In the genomic region with DNA sequence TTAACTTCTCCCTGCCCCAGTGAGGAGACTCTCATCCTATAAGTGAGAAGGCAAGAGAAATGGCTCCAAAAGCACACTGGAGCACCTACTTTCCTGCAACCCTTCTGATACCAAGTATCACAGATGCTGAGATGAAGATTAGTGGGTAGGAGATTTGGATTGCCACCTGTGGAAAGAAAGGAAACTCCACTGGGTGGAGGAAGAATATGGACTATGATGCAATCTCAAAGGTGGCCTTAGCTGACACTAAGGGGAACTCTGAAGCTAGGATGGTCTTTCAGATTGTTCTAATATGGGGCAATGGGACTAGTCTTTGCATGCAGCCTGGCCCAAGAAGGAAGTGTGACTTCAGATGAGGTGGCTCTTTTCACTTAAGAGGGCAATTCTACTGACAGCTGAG, we compare ENCODE assay signal across 1 cellular context.
TF ChIP-seq lines count a peak whose summit lies in the region.

No MANE protein-coding gene starts in this region.

TF ChIP-seq in HepG2, 621 proteins besides CTCF, POLR2A, EP300 and RAD21:
- TF ChIP-seq HOXA9 (CRISPR knock-in tag; IDR thresholded peaks at IDR 0.05; ENCODE audit: borderline replicate concordance) (peak; percentile 37; the same call in 1 of the 2 replicates), BRD4 (CRISPR knock-in tag; IDR thresholded peaks at IDR 0.05) (no peak), RXRA (CRISPR knock-in tag; IDR thresholded peaks at IDR 0.05) (no peak), ZNF781 (CRISPR knock-in tag; IDR thresholded peaks at IDR 0.05; ENCODE audit: borderline replicate concordance, not compliant biosample characterization) (peak; percentile 20), RBAK (CRISPR knock-in tag; IDR thresholded peaks at IDR 0.05) (no peak), CEBPB (IDR thresholded peaks at IDR 0.05; ENCODE audit: borderline replicate concordance, low read depth, low read length) (peak; percentile 88), CEBPG (CRISPR knock-in tag; IDR thresholded peaks at IDR 0.05) (peak; percentile 78), CSRNP2 (CRISPR knock-in tag; conservative IDR thresholded peaks at IDR 0.05; ENCODE audit: low read depth) (peak; percentile 46; the same call in 1 of the 2 replicates), ATF7 (IDR thresholded peaks at IDR 0.05) (0 out of 2 replicates have a peak, but pooled peaks have one; percentile 26), ATF7 (CRISPR knock-in tag; IDR thresholded peaks at IDR 0.05) (no peak), ARID2 (CRISPR knock-in tag; IDR thresholded peaks at IDR 0.05; ENCODE audit: borderline replicate concordance) (0 out of 2 replicates have a peak, but pooled peaks have one; percentile 2)
- TF ChIP-seq, protein P1, sequence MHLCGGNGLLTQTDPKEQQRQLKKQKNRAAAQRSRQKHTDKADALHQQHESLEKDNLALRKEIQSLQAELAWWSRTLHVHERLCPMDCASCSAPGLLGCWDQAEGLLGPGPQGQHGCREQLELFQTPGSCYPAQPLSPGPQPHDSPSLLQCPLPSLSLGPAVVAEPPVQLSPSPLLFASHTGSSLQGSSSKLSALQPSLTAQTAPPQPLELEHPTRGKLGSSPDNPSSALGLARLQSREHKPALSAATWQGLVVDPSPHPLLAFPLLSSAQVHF (CRISPR knock-in tag; IDR thresholded peaks at IDR 0.05) = 0 out of 2 replicates have a peak, but pooled peaks have one; percentile 47
- TF ChIP-seq, protein P2, sequence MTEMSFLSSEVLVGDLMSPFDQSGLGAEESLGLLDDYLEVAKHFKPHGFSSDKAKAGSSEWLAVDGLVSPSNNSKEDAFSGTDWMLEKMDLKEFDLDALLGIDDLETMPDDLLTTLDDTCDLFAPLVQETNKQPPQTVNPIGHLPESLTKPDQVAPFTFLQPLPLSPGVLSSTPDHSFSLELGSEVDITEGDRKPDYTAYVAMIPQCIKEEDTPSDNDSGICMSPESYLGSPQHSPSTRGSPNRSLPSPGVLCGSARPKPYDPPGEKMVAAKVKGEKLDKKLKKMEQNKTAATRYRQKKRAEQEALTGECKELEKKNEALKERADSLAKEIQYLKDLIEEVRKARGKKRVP (CRISPR knock-in tag; IDR thresholded peaks at IDR 0.05) = peak; percentile 21 to 58; a peak in 2 of 4 replicates
TF ChIP-seq in HepG2: peak in this region for 9.
